Comparison of ENCODE assay signal across 24 cellular contexts in the genomic region with DNA sequence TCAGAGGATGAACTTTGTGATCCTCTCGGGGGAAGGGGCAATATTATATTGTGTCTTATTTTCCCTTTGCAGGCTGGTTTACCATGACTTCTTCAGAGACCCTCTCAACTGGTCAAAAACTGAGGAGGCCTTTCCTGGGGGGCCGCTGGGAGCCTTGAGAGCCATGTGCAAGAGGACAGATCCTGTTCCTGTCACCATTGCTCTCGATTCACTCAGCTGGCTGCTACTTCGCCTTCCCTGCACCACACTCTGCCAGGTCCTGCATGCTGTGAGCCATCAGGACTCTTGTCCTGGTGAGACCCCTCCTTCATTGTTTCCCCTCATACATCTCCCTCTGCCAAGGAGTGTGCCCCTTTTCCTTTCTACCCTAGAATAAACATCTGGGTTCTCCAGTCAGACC. TPM values are rescaled to one million over a fixed set of nuclear protein-coding genes. Genes with fewer than 3 reads are reported as not detected.
DNase-seq lines count a peak whose midpoint lies in the region; ATAC-seq and TF ChIP-seq lines count a peak whose summit lies in the region.
"Had no signal": no experiment of that assay in that cellular context is flagged by ENCODE, and none has a peak within 500 bp of the region (broad histone marks: within the 10 kb centered on the region; RNA-seq: fewer than 3 reads in every experiment).

No MANE protein-coding gene starts in this region.

- peaks cover 7% of the 10 kb centered on the region for H3K36me3 ChIP-seq in CD4-positive, alpha-beta memory T cell (ENCODE audit: insufficient read depth, low read length)
- peaks cover 58% of the 10 kb centered on the region for H3K36me3 ChIP-seq in left ventricle myocardium inferior

- H3K4me1 ChIP-seq in CD4-positive, alpha-beta memory T cell (ENCODE audit: insufficient read depth, low read length) = peaks cover 24% of the 10 kb centered on the region
- peaks cover 35% of the 10 kb centered on the region for H3K4me1 ChIP-seq in left ventricle myocardium inferior

- POLR2A ChIA-PET in CD4-positive, alpha-beta memory T cell (lab: Charles Lee; ENCODE audit: partially characterized antibody) = interaction anchor here (1.0 kb wide), 1 partner anchor 9 kb away, joined by 3 read pairs; no protein-coding TSS in a partner anchor
- POLR2A ChIA-PET in naive thymus-derived CD8-positive, alpha-beta T cell (lab: Charles Lee) = interaction anchor here (0.8 kb wide), 1 partner anchor 34 kb away, joined by 3 read pairs; no protein-coding TSS in a partner anchor

- peaks cover 17 to 63% of the 10 kb centered on the region in 2 donors for H3K36me3 Mint-ChIP-seq in CD4-positive, alpha-beta memory T cell
- peaks cover 94% of the 10 kb centered on the region for H3K36me3 Mint-ChIP-seq in activated T-helper 17 cell treated with anti-CD3 and anti-CD28 coated beads, Interleukin-2, amount 50 U/mL, for 72 hours (ENCODE audit: low read depth)
- peaks cover 0 to 59% (median 2%) of the 10 kb centered on the region in 3 donors for H3K36me3 Mint-ChIP-seq in naive thymus-derived CD8-positive, alpha-beta T cell

- H3K9me3 ChIP-seq in CD4-positive, alpha-beta memory T cell (ENCODE audit: control insufficient read depth in 1 of 2, low read length in 2 of 2) = no peaks in the 10 kb centered on the region
- no peaks in the 10 kb centered on the region for H3K9me3 ChIP-seq in left ventricle myocardium inferior (replicated peaks)
- H3K9me3 ChIP-seq: thyroid gland had no signal

- no peak for DNase-seq in CD4-positive, alpha-beta memory T cell
- no peak for DNase-seq in naive thymus-derived CD8-positive, alpha-beta T cell
- DNase-seq in left ventricle myocardium inferior (no peak), ecto neural progenitor cell (ENCODE audit: low spot score) (no peak)
- DNase-seq: activated CD4-positive, CD25-positive, alpha-beta regulatory T cell treated with anti-CD3 and anti-CD28 coated beads, Interleukin-2, amount 50 U/mL, for 72 hours; activated naive CD8-positive, alpha-beta T cell treated with anti-CD3 and anti-CD28 coated beads, Interleukin-2, amount 10 ng/mL, durations not matched to agents 7 days and 5 days; DMS 273 treated with DMSO at 0.1 percent for 48 hours; effector CD4-positive, alpha-beta T cell; foreskin keratinocyte; left colon; NCI-H1105 treated with DMSO at 0.1 percent for 48 hours; NCI-H2081; NCI-H446 treated with DMSO at 0.1 percent for 48 hours; stimulated activated CD4-positive, alpha-beta T cell treated with anti-CD3 and anti-CD28 coated beads, Interleukin-4, amount 100 ng/mL, for 4 hours; stimulated activated naive CD4-positive, alpha-beta T cell treated with Interleukin-2 at 50 U/mL for 16 hours; thyroid gland had no signal

- H3K4me3 ChIP-seq in CD4-positive, alpha-beta memory T cell (ENCODE audit: low read length in 2 of 2) = no peak overlapping the region
- H3K4me3 ChIP-seq in left ventricle myocardium inferior = no peak overlapping the region
- H3K4me3 ChIP-seq: thyroid gland had no signal

- H3K27ac ChIP-seq in 22Rv1 (peak overlapping the region; percentile 99), left ventricle myocardium inferior (replicated peaks) (no peak overlapping the region)
- H3K27ac ChIP-seq in CD4-positive, alpha-beta memory T cell (ENCODE audit: low read depth, low read length) = no peak overlapping the region
- H3K27ac ChIP-seq: foreskin keratinocyte, parathyroid adenoma, thyroid gland had no signal

- TF ChIP-seq CTCF in 22Rv1 (IDR thresholded peaks at IDR 0.05) = no peak
- TF ChIP-seq CTCF in left ventricle myocardium inferior (IDR thresholded peaks at IDR 0.05; ENCODE audit: borderline replicate concordance) = no peak

- H3K27me3 ChIP-seq in CD4-positive, alpha-beta memory T cell (ENCODE audit: insufficient read depth, low read length) = no peaks in the 10 kb centered on the region
- H3K27me3 ChIP-seq in left ventricle myocardium inferior (ENCODE audit: low read depth) = no peaks in the 10 kb centered on the region
- H3K27me3 ChIP-seq: foreskin keratinocyte, thyroid gland had no signal

- CTCF ChIA-PET in CD4-positive, alpha-beta memory T cell (lab: Charles Lee; ENCODE audit: partially characterized antibody) = interaction anchor here (0.8 to 1.5 kb wide), 3 partner anchors 9 to 208 kb away, joined by 3 to 4 read pairs (median 3); no protein-coding TSS in a partner anchor

- peaks cover 19 to 39% (median 28%) of the 10 kb centered on the region in 4 donors for H3K4me1 Mint-ChIP-seq in CD4-positive, alpha-beta memory T cell
- peaks cover 11% of the 10 kb centered on the region for H3K4me1 Mint-ChIP-seq in activated T-helper 17 cell treated with anti-CD3 and anti-CD28 coated beads, Interleukin-2, amount 50 U/mL, for 72 hours
- peaks cover 16 to 38% (median 34%) of the 10 kb centered on the region in 4 donors for H3K4me1 Mint-ChIP-seq in naive thymus-derived CD8-positive, alpha-beta T cell

- intact Hi-C loops in CD4-positive, alpha-beta memory T cell (cut with micrococcal nuclease) = loop anchor here (5.0 kb wide), 2 partner anchors 207 to 318 kb away; no protein-coding TSS in a partner anchor
- intact Hi-C loops in left ventricle myocardium inferior (cut with micrococcal nuclease) = no loop called here

- H3K4me3 Mint-ChIP-seq in CD4-positive, alpha-beta memory T cell = peak overlapping the region in 1 of 8 donors; percentile 36
- H3K4me3 Mint-ChIP-seq in activated T-helper 17 cell treated with anti-CD3 and anti-CD28 coated beads, Interleukin-2, amount 50 U/mL, for 72 hours = peak overlapping the region; percentile 7
- peak overlapping the region in 4 of 10 donors; percentile 1 to 58 (median 49) for H3K4me3 Mint-ChIP-seq in naive thymus-derived CD8-positive, alpha-beta T cell

- no peak for ATAC-seq in activated T-helper 17 cell treated with anti-CD3 and anti-CD28 coated beads, Interleukin-2, amount 50 U/mL, for 72 hours (replicated peaks)
- no peak for ATAC-seq in naive thymus-derived CD8-positive, alpha-beta T cell
- ATAC-seq in GM19452 (IDR thresholded peaks at IDR 0.05; ENCODE audit: unreplicated experiment) (no peak), GM19023 (IDR thresholded peaks at IDR 0.05; ENCODE audit: unreplicated experiment) (no peak)
- ATAC-seq: foreskin keratinocyte, left colon, Right ventricle myocardium inferior, sciatic nerve had no signal

- no peaks in the 10 kb centered on the region for H3K27me3 Mint-ChIP-seq in CD4-positive, alpha-beta memory T cell
- H3K27me3 Mint-ChIP-seq in activated T-helper 17 cell treated with anti-CD3 and anti-CD28 coated beads, Interleukin-2, amount 50 U/mL, for 72 hours = no peaks in the 10 kb centered on the region
- H3K27me3 Mint-ChIP-seq in naive thymus-derived CD8-positive, alpha-beta T cell = no peaks in the 10 kb centered on the region
- H3K27me3 Mint-ChIP-seq: activated naive CD8-positive, alpha-beta T cell treated with anti-CD3 and anti-CD28 coated beads, Interleukin-2, amount 10 ng/mL, durations not matched to agents 7 days and 5 days; memory B cell had no signal

- peaks cover 0 to 1% (median 0%) of the 10 kb centered on the region in 8 donors for H3K9me3 Mint-ChIP-seq in CD4-positive, alpha-beta memory T cell
- no peaks in the 10 kb centered on the region for H3K9me3 Mint-ChIP-seq in activated T-helper 17 cell treated with anti-CD3 and anti-CD28 coated beads, Interleukin-2, amount 50 U/mL, for 72 hours
- no peaks in the 10 kb centered on the region for H3K9me3 Mint-ChIP-seq in naive thymus-derived CD8-positive, alpha-beta T cell
- H3K9me3 Mint-ChIP-seq: activated naive CD8-positive, alpha-beta T cell treated with anti-CD3 and anti-CD28 coated beads, Interleukin-2, amount 10 ng/mL, durations not matched to agents 7 days and 5 days; memory B cell had no signal

- H3K27ac Mint-ChIP-seq in CD4-positive, alpha-beta memory T cell = peak overlapping the region in 4 of 7 donors; percentile 22 to 58 (median 50)
- H3K27ac Mint-ChIP-seq in activated T-helper 17 cell treated with anti-CD3 and anti-CD28 coated beads, Interleukin-2, amount 50 U/mL, for 72 hours = peak overlapping the region; percentile 33
- peak overlapping the region in 6 of 10 donors; percentile 31 to 74 (median 54) for H3K27ac Mint-ChIP-seq in naive thymus-derived CD8-positive, alpha-beta T cell
- H3K27ac Mint-ChIP-seq: memory B cell had no signal

RNA-seq across cellular contexts. Expression of gene ELP5, which starts 2.5 kb away (rescaled TPM):
- 10 to 100 TPM; 29.8 to 30.9 TPM for total RNA-seq in CD4-positive, alpha-beta memory T cell
- 10 to 100 TPM; 68.0 to 71.3 TPM for polyA plus RNA-seq in CD4-positive, alpha-beta memory T cell
- total RNA-seq in activated T-helper 17 cell treated with anti-CD3 and anti-CD28 coated beads, Interleukin-2, amount 50 U/mL, for 72 hours = 10 to 100 TPM; 43.7 to 72.0 TPM
- total RNA-seq in naive thymus-derived CD8-positive, alpha-beta T cell = 10 to 100 TPM; 35.1 to 36.1 TPM
- polyA plus RNA-seq in naive thymus-derived CD8-positive, alpha-beta T cell = 10 to 100 TPM; 55.5 to 94.0 (median 70.8) TPM
- 62.5 TPM for total RNA-seq in left ventricle myocardium inferior

RNA-seq across cellular contexts. Expression of gene CTDNEP1, which starts 3.0 kb away (rescaled TPM):
- total RNA-seq in CD4-positive, alpha-beta memory T cell = 100 to 1,000 TPM; 145 to 157 TPM
- 10 to 100 TPM; 42.4 to 59.1 TPM for polyA plus RNA-seq in CD4-positive, alpha-beta memory T cell
- total RNA-seq in activated T-helper 17 cell treated with anti-CD3 and anti-CD28 coated beads, Interleukin-2, amount 50 U/mL, for 72 hours = 100 to 1,000 TPM; 152 to 209 TPM
- total RNA-seq in naive thymus-derived CD8-positive, alpha-beta T cell = 100 to 1,000 TPM; 138 to 142 TPM
- 10 to 100 TPM; 33.6 to 42.3 (median 39.7) TPM for polyA plus RNA-seq in naive thymus-derived CD8-positive, alpha-beta T cell
- total RNA-seq in left ventricle myocardium inferior = 105 TPM

RNA-seq across cellular contexts. Expression of gene CLDN7, which starts 7.8 kb away (rescaled TPM):
- 1 to 10 TPM in 1 of 2 experiments, under 1 TPM in 1; 0.39 to 1.0 TPM for total RNA-seq in CD4-positive, alpha-beta memory T cell
- 1 to 10 TPM; 1.0 to 3.1 TPM for polyA plus RNA-seq in CD4-positive, alpha-beta memory T cell
- 1 to 10 TPM in 1 of 2 donors, under 1 TPM in 1; 0.52 to 1.0 TPM for total RNA-seq in activated T-helper 17 cell treated with anti-CD3 and anti-CD28 coated beads, Interleukin-2, amount 50 U/mL, for 72 hours
- total RNA-seq in naive thymus-derived CD8-positive, alpha-beta T cell = 1 to 10 TPM; 4.2 to 7.4 TPM
- 1 to 10 TPM; 5.7 to 8.6 (median 7.1) TPM for polyA plus RNA-seq in naive thymus-derived CD8-positive, alpha-beta T cell
- total RNA-seq in left ventricle myocardium inferior = 1.6 TPM

RNA-seq across cellular contexts. Expression of gene GABARAP, which starts 12.3 kb away (rescaled TPM):
- total RNA-seq in CD4-positive, alpha-beta memory T cell = 100 to 1,000 TPM; 324 to 327 TPM
- 100 to 1,000 TPM; 741 to 896 TPM for polyA plus RNA-seq in CD4-positive, alpha-beta memory T cell
- total RNA-seq in activated T-helper 17 cell treated with anti-CD3 and anti-CD28 coated beads, Interleukin-2, amount 50 U/mL, for 72 hours = 100 to 1,000 TPM; 190 to 239 TPM
- 100 to 1,000 TPM; 268 to 280 TPM for total RNA-seq in naive thymus-derived CD8-positive, alpha-beta T cell
- 100 to 1,000 TPM; 799 to 964 (median 817) TPM for polyA plus RNA-seq in naive thymus-derived CD8-positive, alpha-beta T cell
- total RNA-seq in left ventricle myocardium inferior = 394 TPM

RNA-seq across cellular contexts. Expression of gene PHF23, which starts 15.3 kb away (rescaled TPM):
- 10 to 100 TPM; 45.8 to 55.8 TPM for total RNA-seq in CD4-positive, alpha-beta memory T cell
- polyA plus RNA-seq in CD4-positive, alpha-beta memory T cell = 10 to 100 TPM; 11.4 to 29.8 TPM
- total RNA-seq in activated T-helper 17 cell treated with anti-CD3 and anti-CD28 coated beads, Interleukin-2, amount 50 U/mL, for 72 hours = 10 to 100 TPM; 43.5 to 52.3 TPM
- total RNA-seq in naive thymus-derived CD8-positive, alpha-beta T cell = 10 to 100 TPM; 49.9 to 53.9 TPM
- polyA plus RNA-seq in naive thymus-derived CD8-positive, alpha-beta T cell = 10 to 100 TPM; 18.1 to 35.7 (median 22.2) TPM
- total RNA-seq in left ventricle myocardium inferior = 22.0 TPM
